In the genomic region with DNA sequence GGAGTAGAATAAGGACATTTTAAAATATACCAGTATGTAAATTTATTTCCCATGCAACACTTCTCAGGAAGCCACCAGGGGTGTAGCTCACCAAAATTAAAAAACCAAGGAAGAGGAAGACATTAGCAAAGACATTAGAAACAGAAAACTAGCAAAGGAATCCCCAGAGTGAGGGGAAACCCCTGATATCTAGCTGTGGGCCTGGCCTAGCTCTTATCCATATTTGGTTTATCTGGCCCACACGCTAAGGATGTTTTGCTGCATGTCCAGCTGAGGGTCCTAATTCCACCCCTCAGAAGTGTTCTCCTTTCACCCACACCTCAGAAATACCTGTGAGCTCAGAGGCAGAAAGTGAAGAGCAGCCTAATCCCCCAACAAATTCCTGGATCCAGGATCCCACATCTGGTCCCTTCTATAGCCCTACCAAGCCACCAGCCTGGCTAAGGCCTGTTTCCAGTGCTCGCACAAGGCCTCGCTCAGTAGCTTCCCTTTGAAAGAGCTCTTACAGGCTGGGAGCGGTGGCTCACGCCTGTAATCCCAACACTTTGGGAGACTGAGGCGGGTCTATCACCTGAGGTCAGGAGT, we compare ENCODE assay signal across 22 cellular contexts. TPM values are rescaled to one million over a fixed set of nuclear protein-coding genes. Genes with fewer than 3 reads are reported as not detected.
A peak's percentile ranks its signal among the peaks of the same experiment; 100 is the strongest.
DNase-seq lines count a peak whose midpoint lies in the region; FAIRE-seq and TF ChIP-seq lines count a peak whose summit lies in the region.
"Had no signal": no experiment of that assay in that cellular context is flagged by ENCODE, and none has a peak within 500 bp of the region (broad histone marks: within the 10 kb centered on the region; RNA-seq: fewer than 3 reads in every experiment).

No MANE protein-coding gene starts in this region.

- H3K27ac ChIP-seq in HUES6 (ENCODE audit: low read depth, low read length) (peak overlapping the region; percentile 55), endodermal cell (ENCODE audit: low read depth, low read length) (no peak overlapping the region), osteoblast (ENCODE audit: low read depth, low read length) (no peak overlapping the region)
- H3K27ac ChIP-seq: A549, Peyer's patch had no signal

- H3K27me3 ChIP-seq in HUES6 (ENCODE audit: control insufficient read depth, insufficient read depth, low read length) (no peaks in the 10 kb centered on the region), endodermal cell (ENCODE audit: control insufficient read depth, insufficient read depth, low read length, poor library complexity, severe bottlenecking) (no peaks in the 10 kb centered on the region), osteoblast (ENCODE audit: insufficient read depth, low read length) (no peaks in the 10 kb centered on the region)
- H3K27me3 ChIP-seq: Peyer's patch had no signal

- TF ChIP-seq CTCF in CD14-positive monocyte (IDR thresholded peaks at IDR 0.05) = no peak
- no peak for TF ChIP-seq CTCF in endodermal cell (conservative IDR thresholded peaks at IDR 0.05)
- no peak for TF ChIP-seq CTCF in osteoblast (IDR thresholded peaks at IDR 0.05; ENCODE audit: extremely low read depth, low read depth, low read length)

- DNase-seq in CD14-positive monocyte (ENCODE audit: low spot score) (no peak), endodermal cell (peak; percentile 56), osteoblast (ENCODE audit: insufficient read length, low spot score, missing footprints) (no peak), pons (ENCODE audit: low spot score) (no peak), H4 (ENCODE audit: low spot score) (no peak), HTR-8/SVneo (ENCODE audit: insufficient read length, low spot score) (no peak), cerebellar cortex (ENCODE audit: low spot score) (no peak)
- DNase-seq: Calu3; CD4-positive, alpha-beta T cell; KBM-7; NCI-H1092; NCI-H1694 treated with DMSO at 0.1 percent for 48 hours; NCI-H446; NCI-H748 treated with DMSO at 0.1 percent for 48 hours; Peyer's patch; Right ventricle myocardium superior; SK-N-SH had no signal

- no peak overlapping the region for H3K4me3 ChIP-seq in HUES6 (ENCODE audit: low read depth, low read length)
- H3K4me3 ChIP-seq in endodermal cell (ENCODE audit: low read length) = no peak overlapping the region
- no peak overlapping the region for H3K4me3 ChIP-seq in osteoblast (ENCODE audit: insufficient read depth, low read length)
- H3K4me3 ChIP-seq: A549, GM12878, HAP-1, Peyer's patch had no signal

- H3K9me3 ChIP-seq in HUES6 (ENCODE audit: control insufficient read depth, insufficient read depth, low read depth, low read length) (no peaks in the 10 kb centered on the region), endodermal cell (ENCODE audit: control insufficient read depth, low read length) (no peaks in the 10 kb centered on the region), osteoblast (ENCODE audit: low read depth, low read length) (no peaks in the 10 kb centered on the region)
- H3K9me3 ChIP-seq: A549, HAP-1, Peyer's patch, SK-N-SH had no signal

- H3K4me1 Mint-ChIP-seq in CD14-positive monocyte = peaks cover 12% of the 10 kb centered on the region
- H3K4me1 Mint-ChIP-seq in endodermal cell = peaks cover 37% of the 10 kb centered on the region

- H3K36me3 Mint-ChIP-seq in CD14-positive monocyte (peaks cover 21 to 41% of the 10 kb centered on the region in 2 donors), endodermal cell (ENCODE audit: low read depth) (peaks cover 17% of the 10 kb centered on the region)

- intact Hi-C loops in CD14-positive monocyte (cut with micrococcal nuclease) = no loop called here

- H3K4me1 ChIP-seq in HUES6 (ENCODE audit: control insufficient read depth, insufficient read depth, low read length) (peaks cover 29% of the 10 kb centered on the region), endodermal cell (ENCODE audit: control insufficient read depth, insufficient read depth, low read length) (peaks cover 2% of the 10 kb centered on the region), osteoblast (ENCODE audit: insufficient read depth, low read length) (no peaks in the 10 kb centered on the region)
- H3K4me1 ChIP-seq: A549, HAP-1, Peyer's patch had no signal

- H3K79me2 ChIP-seq in osteoblast (ENCODE audit: insufficient read depth, low read length) = peaks cover 9% of the 10 kb centered on the region

- H3K4me3 Mint-ChIP-seq in CD14-positive monocyte (no peak overlapping the region), endodermal cell (no peak overlapping the region)
- H3K4me3 Mint-ChIP-seq: CD4-positive, alpha-beta T cell had no signal

- H3K9me3 Mint-ChIP-seq in CD14-positive monocyte = peaks cover 0 to 2% (median 0%) of the 10 kb centered on the region in 7 donors
- no peaks in the 10 kb centered on the region for H3K9me3 Mint-ChIP-seq in endodermal cell
- H3K9me3 Mint-ChIP-seq: CD4-positive, alpha-beta T cell had no signal

- H3K4me2 ChIP-seq in osteoblast (ENCODE audit: insufficient read depth, low read length) = no peak overlapping the region
- H3K4me2 ChIP-seq: A549, SK-N-SH had no signal

- H2AFZ ChIP-seq in osteoblast (ENCODE audit: low read length) = peak overlapping the region; percentile 15

- H3K9ac ChIP-seq in HUES6 (ENCODE audit: low read length) (no peak overlapping the region), endodermal cell (ENCODE audit: extremely low read depth, low read length, poor library complexity, severe bottlenecking) (no peak overlapping the region)
- H3K9ac ChIP-seq: SK-N-SH had no signal

- H3K27ac Mint-ChIP-seq in CD14-positive monocyte (peak overlapping the region in 4 of 7 donors; percentile 4 to 49 (median 30)), endodermal cell (peak overlapping the region; percentile 42)
- H3K27ac Mint-ChIP-seq: CD4-positive, alpha-beta T cell had no signal

- H4K20me1 ChIP-seq in osteoblast (ENCODE audit: insufficient read depth, low read length) = no peaks in the 10 kb centered on the region

- H3K27me3 Mint-ChIP-seq in CD14-positive monocyte (ENCODE audit: low read depth in 3 of 3) (peaks cover 0 to 2% (median 0%) of the 10 kb centered on the region in 3 donors), endodermal cell (ENCODE audit: insufficient read depth) (no peaks in the 10 kb centered on the region)
- H3K27me3 Mint-ChIP-seq: CD4-positive, alpha-beta T cell had no signal

- FAIRE-seq in HTR-8/SVneo (lab: Jason Lieb, UNC) = no peak
- FAIRE-seq: A549, GM12878, GM18507 had no signal

- H3K36me3 ChIP-seq in HUES6 (ENCODE audit: control insufficient read depth, insufficient read depth, low read length) = peaks cover 14% of the 10 kb centered on the region
- no peaks in the 10 kb centered on the region for H3K36me3 ChIP-seq in endodermal cell (ENCODE audit: control insufficient read depth, insufficient read depth, low read length)
- H3K36me3 ChIP-seq in osteoblast (ENCODE audit: insufficient read depth, low read length) = no peaks in the 10 kb centered on the region

- WGBS in endodermal cell (ENCODE audit: insufficient coverage in 1 of 2, insufficient read length in 1 of 2), 2 experiments = 91 to 97% methylated on average over 6 of the region's 6 CpGs

RNA-seq across cellular contexts. Expression of a gene that starts 17.4 kb away (rescaled TPM):
- 1 to 10 TPM; 6.3 to 7.1 TPM for polyA plus RNA-seq in CD14-positive monocyte
- total RNA-seq in endodermal cell (10 to 100 TPM; 29.7 to 36.9 TPM), osteoblast (51.8 and 53.3 TPM in 2 replicates)
- 36.8 TPM for polyA plus RNA-seq in endodermal cell (2013, experiment 1 of 2)
- polyA plus RNA-seq in endodermal cell (2013, experiment 2 of 2) = 33.2 TPM
- total RNA-seq in H4 (2014; rRNA removed; shearing (Covaris generic)) = 32.8 and 33.4 TPM in 2 replicates

RNA-seq across cellular contexts. Expression of a gene that starts 46.2 kb away (rescaled TPM):
- polyA plus RNA-seq in CD14-positive monocyte = 10 to 100 TPM; 15.8 to 19.7 TPM
- total RNA-seq in endodermal cell (10 to 100 TPM; 44.0 to 59.2 TPM), osteoblast (32.4 and 34.7 TPM in 2 replicates)
- 29.7 TPM for polyA plus RNA-seq in endodermal cell (2013, experiment 1 of 2)
- polyA plus RNA-seq in endodermal cell (2013, experiment 2 of 2) = 28.3 TPM
- 21.5 and 32.6 TPM in 2 replicates for total RNA-seq in H4 (2014; rRNA removed; shearing (Covaris generic))
